Comparison of ENCODE assay signal across 14 cellular contexts in genomic region chr6:153028963-153029362, GRCh38. TPM values are rescaled to one million over a fixed set of nuclear protein-coding genes. Genes with fewer than 3 reads are reported as not detected.
A peak's percentile ranks its signal among the peaks of the same experiment; 100 is the strongest.
DNase-seq lines count a peak whose midpoint lies in the region; ATAC-seq and TF ChIP-seq lines count a peak whose summit lies in the region.
"Had no signal": no experiment of that assay in that cellular context is flagged by ENCODE, and none has a peak within 500 bp of the region (broad histone marks: within the 10 kb centered on the region; RNA-seq: fewer than 3 reads in every experiment).

No MANE protein-coding gene starts in this region.

- POLR2A ChIA-PET in WTC11 (lab: Charles Lee) = no interaction called here

- ATAC-seq in WTC11 = no peak
- peak; percentile 82 for ATAC-seq in left lobe of liver
- ATAC-seq: GM12878 had no signal

- DNase-seq in HuH-7 (ENCODE audit: low spot score) = peak; percentile 11
- no peak for DNase-seq in WTC11 (ENCODE audit: low spot score)
- DNase-seq in left lobe of liver (ENCODE audit: low spot score) = no peak
- peak; percentile 21 for DNase-seq in renal cortical epithelial cell (ENCODE audit: low read depth)
- no peak for DNase-seq in COLO829 (ENCODE audit: low spot score)
- no peak for DNase-seq in immature natural killer cell
- DNase-seq in NCI-H774 (lab: John Stamatoyannopoulos, UW) = no peak
- DNase-seq: BE2C; Caco-2; CD4-positive, alpha-beta memory T cell; DMS53; HCEC 1CT; HFFc6 had no signal

- CTCF ChIA-PET in WTC11 (lab: Charles Lee) = no interaction called here

- no peak overlapping the region for H3K4me3 Mint-ChIP-seq in WTC11
- H3K4me3 Mint-ChIP-seq in immature natural killer cell = no peak overlapping the region
- H3K4me3 Mint-ChIP-seq: CD4-positive, alpha-beta memory T cell; HFFc6 had no signal

- H3K36me3 Mint-ChIP-seq in WTC11 (0 out of 2 replicates have a peak, but pooled peaks cover 3% of the 10 kb centered on the region), immature natural killer cell (peaks cover 0 to 5% (median 0%) of the 10 kb centered on the region in 3 donors)
- H3K36me3 Mint-ChIP-seq: CD4-positive, alpha-beta memory T cell had no signal

- H3K9me3 Mint-ChIP-seq in WTC11 (no peaks in the 10 kb centered on the region), immature natural killer cell (no peaks in the 10 kb centered on the region)
- H3K9me3 Mint-ChIP-seq: HFFc6 had no signal

- H3K27me3 Mint-ChIP-seq in WTC11 (ENCODE audit: low read depth) (no peaks in the 10 kb centered on the region), immature natural killer cell (ENCODE audit: low read depth in 3 of 3) (no peaks in the 10 kb centered on the region)

- peaks cover 29% of the 10 kb centered on the region for H3K4me1 Mint-ChIP-seq in WTC11
- H3K4me1 Mint-ChIP-seq in immature natural killer cell = peaks cover 0 to 1% of the 10 kb centered on the region in 2 donors

- TF ChIP-seq CTCF in WTC11 (IDR thresholded peaks at IDR 0.05) = no peak

- H3K27ac Mint-ChIP-seq in WTC11 (no peak overlapping the region), immature natural killer cell (no peak overlapping the region)
- H3K27ac Mint-ChIP-seq: CD4-positive, alpha-beta memory T cell; HFFc6 had no signal

TF ChIP-seq in WTC11, 78 proteins besides CTCF, POLR2A, EP300 and RAD21:
- TF ChIP-seq SMAD3 (CRISPR knock-in tag; IDR thresholded peaks at IDR 0.05; ENCODE audit: borderline replicate concordance) (no peak), GABPB1 (CRISPR knock-in tag; IDR thresholded peaks at IDR 0.05) (peak; percentile 52; the same call in 1 of the 2 replicates)
TF ChIP-seq in WTC11: peak in this region for 1.

RNA-seq across cellular contexts. Expression of gene MTRF1L, which starts 26.5 kb away (rescaled TPM):
- 15.3 to 16.6 TPM (median 15.8 TPM) in 3 replicates for total RNA-seq in WTC11 (2021)
- total RNA-seq in left lobe of liver = 12.3 TPM
- 20.7 and 30.5 TPM in 2 replicates for total RNA-seq in renal cortical epithelial cell
- 10 to 100 TPM; 10.4 to 17.6 (median 16.4) TPM for polyA plus RNA-seq in immature natural killer cell

RNA-seq across cellular contexts. Expression of gene FBXO5, which starts 46.1 kb away (rescaled TPM):
- total RNA-seq in WTC11 (2021) = 40.5 to 47.4 TPM (median 42.3 TPM) in 3 replicates
- total RNA-seq in left lobe of liver = 1.4 TPM
- 4.6 and 12.3 TPM in 2 replicates for total RNA-seq in renal cortical epithelial cell
- 1 to 10 TPM; 3.4 to 10.0 (median 5.7) TPM for polyA plus RNA-seq in immature natural killer cell

Comparison
In these comparisons a context has a peak if more than half of its experiments do, and no peak if none do; other contexts are left out.
1. DNase-seq: peak in HuH-7 (single experiment) and renal cortical epithelial cell (single experiment); none in WTC11 (single experiment), left lobe of liver (single experiment), COLO829 (single experiment), immature natural killer cell (0 of 3) and NCI-H774 (single experiment).